ENCODE assay signal across 14 cellular contexts in the genomic region with DNA sequence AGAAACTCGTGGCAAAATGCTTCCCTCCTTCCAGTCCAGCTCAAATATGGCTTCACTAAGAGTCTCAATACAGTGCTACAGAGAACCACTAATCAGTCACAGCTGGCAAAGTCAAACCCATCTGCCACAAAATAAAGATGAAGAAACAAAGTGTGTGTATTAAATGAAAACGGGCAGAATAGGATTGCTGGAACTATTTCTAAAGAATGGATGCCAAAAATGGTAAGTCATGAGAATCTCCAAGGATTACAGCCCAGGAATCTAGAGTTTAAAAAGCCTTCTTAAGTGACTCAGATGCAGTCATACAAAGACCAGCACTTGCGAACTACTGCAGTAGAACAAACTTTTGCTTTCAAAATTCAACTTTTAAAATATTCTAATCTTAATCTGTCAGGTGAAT.
DNase-seq lines count a peak whose midpoint lies in the region; ATAC-seq and TF ChIP-seq lines count a peak whose summit lies in the region.
"Had no signal": no experiment of that assay in that cellular context is flagged by ENCODE, and none has a peak within 500 bp of the region (broad histone marks: within the 10 kb centered on the region; RNA-seq: fewer than 3 reads in every experiment).

No MANE protein-coding gene starts in this region.

- H3K79me2 ChIP-seq in Karpas-422 (ENCODE audit: low read length): peaks cover 47% of the 10 kb centered on the region

- DNase-seq in A673 (ENCODE audit: low spot score) (peak; percentile 63), HFF-Myc (ENCODE audit: extremely low read depth, low read depth) (peak; percentile 48), kidney tubule cell (ENCODE audit: low spot score) (peak; percentile 58), Karpas-422 (no peak), T1000 (lab: John Stamatoyannopoulos, UW) (no peak)
- DNase-seq: adrenal gland, lower lobe of right lung, NCI-H1417 treated with DMSO at 0.1 percent for 48 hours had no signal

- H3K4me2 ChIP-seq in Karpas-422 (ENCODE audit: low read depth, low read length, poor library complexity, severe bottlenecking): no peak overlapping the region

- CTCF ChIA-PET in A673 (lab: Charles Lee): no interaction called here

- no peaks in the 10 kb centered on the region for H4K20me1 ChIP-seq in Karpas-422 (ENCODE audit: insufficient read depth, low read depth, low read length)

- no peaks in the 10 kb centered on the region for H3K27me3 Mint-ChIP-seq in brain

- H3K4me3 ChIP-seq in A673 (ENCODE audit: low read depth, low read length, poor library complexity, severe bottlenecking) (no peak overlapping the region), HFF-Myc (replicated peaks; ENCODE audit: low read depth, low read length) (no peak overlapping the region), Karpas-422 (ENCODE audit: low read length) (no peak overlapping the region)
- H3K4me3 ChIP-seq: adrenal gland, lower lobe of right lung, skin epidermis had no signal

- peak overlapping the region in 4 of 5 experiments; percentile 3 to 28 (median 16) for H3K27ac Mint-ChIP-seq in brain

- TF ChIP-seq CTCF in A673 (conservative IDR thresholded peaks at IDR 0.05; ENCODE audit: low read depth, low read length): no peak
- TF ChIP-seq CTCF in HFF-Myc (IDR thresholded peaks at IDR 0.05; ENCODE audit: low read depth, low read length, missing control alignments): no peak
- no peak for TF ChIP-seq CTCF in brain (conservative IDR thresholded peaks at IDR 0.05)

- no peaks in the 10 kb centered on the region for H3K9me2 ChIP-seq in Karpas-422 (replicated peaks; ENCODE audit: insufficient read depth, low read length)

- H3K27me3 ChIP-seq in A673 (replicated peaks; ENCODE audit: insufficient read depth, low read depth, low read length, poor library complexity) (no peaks in the 10 kb centered on the region), Karpas-422 (ENCODE audit: low read length) (no peaks in the 10 kb centered on the region)
- H3K27me3 ChIP-seq: adrenal gland had no signal

- H3K9me3 ChIP-seq in A673 (ENCODE audit: low read depth, low read length, poor library complexity, severe bottlenecking) (no peaks in the 10 kb centered on the region), Karpas-422 (ENCODE audit: low read length) (no peaks in the 10 kb centered on the region)
- H3K9me3 ChIP-seq: adrenal gland, lower lobe of right lung had no signal

- H3K36me3 ChIP-seq in A673 (ENCODE audit: insufficient read depth, low read length, poor library complexity, severe bottlenecking): peaks cover 3% of the 10 kb centered on the region
- no peaks in the 10 kb centered on the region; the same call in 1 of the 2 replicates for H3K36me3 ChIP-seq in Karpas-422 (ENCODE audit: insufficient read depth, low read length)

- intact Hi-C loops in A673 (cut with micrococcal nuclease; ENCODE audit: unreplicated experiment): no loop called here

- H3K27ac ChIP-seq in A673 (ENCODE audit: low read depth, low read length, poor library complexity, severe bottlenecking) (no peak overlapping the region), Karpas-422 (ENCODE audit: low read length) (no peak overlapping the region)
- H3K27ac ChIP-seq: C4-2B, lower lobe of right lung, skin epidermis had no signal

- POLR2A ChIA-PET in A673 (lab: Charles Lee; ENCODE audit: low non-redundant PET): no interaction called here

- peak overlapping the region in 1 of 5 experiments; percentile 8 for H3K4me3 Mint-ChIP-seq in brain

- BruUV-seq in A673 (replicated peaks; lab: Mats Ljungman, UMichigan): no TSS peak

- no peak overlapping the region for H2AFZ ChIP-seq in Karpas-422 (ENCODE audit: low read length)

- ATAC-seq in HG03565 (IDR thresholded peaks at IDR 0.05; ENCODE audit: unreplicated experiment): no peak
- ATAC-seq in HG03045 (IDR thresholded peaks at IDR 0.05; ENCODE audit: unreplicated experiment): no peak
- ATAC-seq: esophagus mucosa, lower lobe of right lung had no signal

- no peaks in the 10 kb centered on the region for H3K9me3 Mint-ChIP-seq in brain

- no peak overlapping the region for H3K9ac ChIP-seq in Karpas-422 (ENCODE audit: low read length)

- H3K4me1 ChIP-seq in A673 (ENCODE audit: insufficient read depth, low read length, poor library complexity, severe bottlenecking): peaks cover 10% of the 10 kb centered on the region
- H3K4me1 ChIP-seq in Karpas-422 (ENCODE audit: low read length): no peaks in the 10 kb centered on the region
- H3K4me1 ChIP-seq: adrenal gland, lower lobe of right lung had no signal

- H3K36me3 Mint-ChIP-seq in brain: peaks cover 46% of the 10 kb centered on the region

- H3K4me1 Mint-ChIP-seq in brain: peaks cover 10% of the 10 kb centered on the region

Comparison
In these comparisons a context has a peak if more than half of its experiments do, and no peak if none do; other contexts are left out.
1. DNase-seq: peak in A673 (single experiment), HFF-Myc (single experiment) and kidney tubule cell (single experiment); none in Karpas-422 (single experiment) and T1000 (single experiment).